Comparison of ENCODE assay signal across 8 cellular contexts in the genomic region with DNA sequence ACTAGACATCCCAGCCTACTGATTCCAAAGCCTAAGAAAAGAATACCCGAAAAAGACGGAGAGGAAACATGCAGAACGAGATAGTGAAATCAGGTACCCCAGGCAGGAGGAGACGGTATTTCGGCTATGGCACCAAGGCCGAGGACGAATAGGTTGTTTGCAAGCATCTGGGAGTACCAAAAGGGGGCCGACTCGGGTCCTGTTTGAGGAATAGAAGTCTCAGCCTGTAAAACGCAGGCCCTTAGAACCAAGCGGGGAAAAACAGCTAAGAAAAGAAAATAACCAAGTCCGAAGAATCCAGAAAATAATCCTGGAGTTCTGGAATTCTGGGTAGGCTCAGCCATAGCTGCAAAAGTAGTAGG. TPM values are rescaled to one million over a fixed set of nuclear protein-coding genes. Genes with fewer than 3 reads are reported as not detected.
A peak's percentile ranks its signal among the peaks of the same experiment; 100 is the strongest.
DNase-seq lines count a peak whose midpoint lies in the region; ATAC-seq and TF ChIP-seq lines count a peak whose summit lies in the region.

No MANE protein-coding gene starts in this region.

- H3K36me3 ChIP-seq in BLaER1: peaks cover 76% of the 10 kb centered on the region
- peaks cover 55% of the 10 kb centered on the region for H3K36me3 ChIP-seq in Loucy (ENCODE audit: insufficient read depth, low read length)
- peaks cover 44% of the 10 kb centered on the region for H3K36me3 ChIP-seq in adipocyte (ENCODE audit: control insufficient read depth, insufficient read depth, low read length, severe bottlenecking)

- no peaks in the 10 kb centered on the region for H4K20me1 ChIP-seq in BLaER1
- peaks cover 3% of the 10 kb centered on the region for H4K20me1 ChIP-seq in Loucy (ENCODE audit: insufficient read depth, low read length, poor library complexity, severe bottlenecking)

- peaks cover 5% of the 10 kb centered on the region; the same call in 1 of the 2 replicates for H3F3A ChIP-seq in Loucy (ENCODE audit: low read depth)

- H3K27me3 ChIP-seq in BLaER1: no peaks in the 10 kb centered on the region
- H3K27me3 ChIP-seq in Loucy (ENCODE audit: insufficient read depth, low read length, poor library complexity, severe bottlenecking): no peaks in the 10 kb centered on the region
- no peaks in the 10 kb centered on the region for H3K27me3 ChIP-seq in adipocyte (replicated peaks; ENCODE audit: control insufficient read depth, insufficient read depth, low read length)

- H3K9me3 ChIP-seq in BLaER1 (no peaks in the 10 kb centered on the region), Loucy (ENCODE audit: insufficient read depth, low read depth, low read length) (no peaks in the 10 kb centered on the region), adipocyte (ENCODE audit: control insufficient read depth, low read length) (no peaks in the 10 kb centered on the region)

- H2AFZ ChIP-seq in Loucy (ENCODE audit: low read length): no peak overlapping the region

- peak overlapping the region; percentile 99 for H3K27ac ChIP-seq in BLaER1
- H3K27ac ChIP-seq in temporal lobe (ENCODE audit: low read depth, low read length): peak overlapping the region; percentile 91

- H3K9ac ChIP-seq in BLaER1 (peak overlapping the region; percentile 99), Loucy (ENCODE audit: low read depth, low read length, poor library complexity, severe bottlenecking) (peak overlapping the region; percentile 82), adipocyte (ENCODE audit: low read length) (peak overlapping the region; percentile 95)

- no peaks in the 10 kb centered on the region for H3K9me2 ChIP-seq in Loucy (replicated peaks; ENCODE audit: low read depth, low read length)

- H3K4me3 ChIP-seq in BLaER1 (peak overlapping the region; percentile 99), Loucy (ENCODE audit: low read length, poor library complexity, severe bottlenecking) (peak overlapping the region; percentile 85), adipocyte (ENCODE audit: low read length) (peak overlapping the region; percentile 94)

- H3K4me2 ChIP-seq in BLaER1: peak overlapping the region; percentile 89
- peak overlapping the region; percentile 92 for H3K4me2 ChIP-seq in Loucy (ENCODE audit: low read depth, low read length, poor library complexity, severe bottlenecking)

- peaks cover 68% of the 10 kb centered on the region for H3K4me1 ChIP-seq in BLaER1
- peaks cover 11% of the 10 kb centered on the region for H3K4me1 ChIP-seq in Loucy (ENCODE audit: insufficient read depth, low read length, poor library complexity, severe bottlenecking)
- peaks cover 28% of the 10 kb centered on the region for H3K4me1 ChIP-seq in adipocyte (ENCODE audit: control insufficient read depth, insufficient read depth, low read length)

- peak; percentile 35; the same call in 1 of the 2 replicates for TF ChIP-seq CTCF in Loucy (conservative IDR thresholded peaks at IDR 0.05; ENCODE audit: low read length)

- DNase-seq in adipocyte (ENCODE audit: low read depth) (peak; percentile 35), kidney tubule cell (ENCODE audit: low spot score) (peak; percentile 2), NCI-H2081 (lab: John Stamatoyannopoulos, UW) (no peak), AML-193 (lab: John Stamatoyannopoulos, UW) (no peak)

- H3K79me2 ChIP-seq in Loucy (ENCODE audit: insufficient read depth, low read length): peaks cover 32% of the 10 kb centered on the region

- ATAC-seq in HG03439 (IDR thresholded peaks at IDR 0.05; ENCODE audit: unreplicated experiment): no peak

RNA-seq across cellular contexts. Expression of a gene that starts 0.5 kb away (rescaled TPM):
- total RNA-seq in temporal lobe: 26.1 TPM

RNA-seq across cellular contexts. Expression of a gene that starts 29.3 kb away (rescaled TPM):
- total RNA-seq in temporal lobe: 92.4 TPM

RNA-seq across cellular contexts. Expression of a gene that starts 56.7 kb away (rescaled TPM):
- 0.98 TPM for total RNA-seq in temporal lobe

Comparison
In these comparisons a context has a peak if more than half of its experiments do, and no peak if none do; other contexts are left out.
1. DNase-seq: peak in adipocyte (single experiment) and kidney tubule cell (single experiment); none in NCI-H2081 (0 of 2) and AML-193 (0 of 2).
2. Peak in every context shown above with its lines, with median percentiles within 50 percentile points of each other: H3K4me3 ChIP-seq and H3K9ac ChIP-seq.